Comparison of ENCODE assay signal across 1 cellular context in genomic region chr18:7221424-7222155, GRCh38.
TF ChIP-seq lines count a peak whose summit lies in the region.

No MANE protein-coding gene starts in this region.

TF ChIP-seq in HEK293, 187 proteins besides CTCF, POLR2A, EP300 and RAD21 (continued from another document):
- TF ChIP-seq PRDM2 (tag by site-specific recombination; IDR thresholded peaks at IDR 0.05; ENCODE audit: borderline replicate concordance), result no peak
